In genomic region chr7:76512941-76513816, GRCh38 we compare ENCODE assay signal across 10 cellular contexts. TPM values are rescaled to one million over a fixed set of nuclear protein-coding genes. Genes with fewer than 3 reads are reported as not detected.
DNase-seq lines count a peak whose midpoint lies in the region; ATAC-seq and TF ChIP-seq lines count a peak whose summit lies in the region.
"Had no signal": no experiment of that assay in that cellular context is flagged by ENCODE, and none has a peak within 500 bp of the region (broad histone marks: within the 10 kb centered on the region; RNA-seq: fewer than 3 reads in every experiment).

No MANE protein-coding gene starts in this region.

- no peak overlapping the region for H3K4me2 ChIP-seq in neuronal stem cell (ENCODE audit: insufficient read depth, low read length, poor library complexity, severe bottlenecking)

- no peaks in the 10 kb centered on the region for H3K27me3 Mint-ChIP-seq in HFFc6 (ENCODE audit: insufficient read depth)

- no CpG with 5 or more reads among the region's 21 CpGs for WGBS in neuronal stem cell (ENCODE audit: extremely low coverage in 2 of 2, insufficient read length in 2 of 2, insufficient replicate concordance in 1 of 2), 2 donors

- H2BK5ac ChIP-seq in neuronal stem cell (ENCODE audit: low read length), result peak overlapping the region; percentile 75

- peak overlapping the region; percentile 71 for H3K18ac ChIP-seq in neuronal stem cell (ENCODE audit: low read length)

- peak; percentile 69 for TF ChIP-seq CTCF in HFFc6 (IDR thresholded peaks at IDR 0.05)

- no peak overlapping the region for H3K4me3 ChIP-seq in neuronal stem cell (ENCODE audit: low read length in 2 of 2)
- H3K4me3 ChIP-seq: ascending aorta had no signal

- H3K4ac ChIP-seq in neuronal stem cell (ENCODE audit: low read length), result no peak overlapping the region

- H2AK5ac ChIP-seq in neuronal stem cell (ENCODE audit: low read depth, low read length), result peak overlapping the region; percentile 88

- peak overlapping the region; percentile 46 for H2BK12ac ChIP-seq in neuronal stem cell (ENCODE audit: low read length)

- H3K36me3 ChIP-seq in neuronal stem cell (replicated peaks in 1 of 2; ENCODE audit: control insufficient read depth in 2 of 2, insufficient read depth in 2 of 2, low read length in 2 of 2), result no peaks in the 10 kb centered on the region
- H3K36me3 ChIP-seq: ascending aorta had no signal

- H3K27me3 ChIP-seq in neuronal stem cell (ENCODE audit: control insufficient read depth in 3 of 3, insufficient read depth in 3 of 3, low read depth in 1 of 3, low read length in 3 of 3), result no peaks in the 10 kb centered on the region
- H3K27me3 ChIP-seq: ascending aorta had no signal

- H3K14ac ChIP-seq in neuronal stem cell (ENCODE audit: low read length), result peak overlapping the region; percentile 3

- no peak overlapping the region for H3K4me3 Mint-ChIP-seq in HFFc6

- no peaks in the 10 kb centered on the region for H3K79me1 ChIP-seq in neuronal stem cell (ENCODE audit: low read depth, low read length)

- DNase-seq in D341Med (ENCODE audit: low spot score), result peak; percentile 35
- no peak for DNase-seq in HFFc6
- DNase-seq in cerebellum (ENCODE audit: low spot score), result peak; percentile 0
- no peak for DNase-seq in neuronal stem cell (ENCODE audit: low spot score)
- no peak for DNase-seq in stimulated activated naive CD4-positive, alpha-beta T cell treated with Interleukin-2 at 50 U/mL for 16 hours (lab: John Stamatoyannopoulos, UW)
- DNase-seq in activated CD4-positive, CD25-positive, alpha-beta regulatory T cell (lab: John Stamatoyannopoulos, UW), result no peak
- DNase-seq in LoVo (ENCODE audit: low spot score), result no peak
- DNase-seq: stimulated activated CD4-positive, alpha-beta T cell treated with anti-CD3 and anti-CD28 coated beads, Interleukin-4, amount 100 ng/mL, for 4 hours had no signal

- H3K36me3 Mint-ChIP-seq in HFFc6 (ENCODE audit: low read depth), result no peaks in the 10 kb centered on the region; the same call in 1 of the 2 replicates

- H3K23ac ChIP-seq in neuronal stem cell (ENCODE audit: low read depth, low read length, poor library complexity), result no peak overlapping the region

- no peak for TF ChIP-seq POLR2A in GM18505 (IDR thresholded peaks at IDR 0.05; ENCODE audit: borderline replicate concordance, extremely low read depth, insufficient read depth, insufficient read length)

- H3K9me3 Mint-ChIP-seq in HFFc6, result no peaks in the 10 kb centered on the region

- H4K8ac ChIP-seq in neuronal stem cell (ENCODE audit: low read depth, low read length), result no peak overlapping the region

- H4K91ac ChIP-seq in neuronal stem cell (ENCODE audit: low read depth, low read length, poor library complexity), result no peak overlapping the region

- H2BK15ac ChIP-seq in neuronal stem cell (ENCODE audit: low read length), result peak overlapping the region; percentile 37

- H3K27ac Mint-ChIP-seq in HFFc6, result no peak overlapping the region

- H3K9me3 ChIP-seq in neuronal stem cell (replicated peaks in 1 of 2; ENCODE audit: control insufficient read depth in 2 of 2, insufficient read depth in 1 of 2, low read depth in 1 of 2, low read length in 2 of 2), result no peaks in the 10 kb centered on the region
- H3K9me3 ChIP-seq: ascending aorta had no signal

- peak overlapping the region; percentile 65 for H2AFZ ChIP-seq in neuronal stem cell (ENCODE audit: low read length)

- H3K4me1 ChIP-seq in neuronal stem cell (ENCODE audit: control insufficient read depth in 2 of 2, insufficient read depth in 1 of 2, low read depth in 1 of 2, low read length in 2 of 2), result peaks cover 10 to 17% of the 10 kb centered on the region in 2 donors
- H3K4me1 ChIP-seq: ascending aorta had no signal

- H3K4me1 Mint-ChIP-seq in HFFc6 (ENCODE audit: low read depth), result no peaks in the 10 kb centered on the region

- H2BK120ac ChIP-seq in neuronal stem cell (ENCODE audit: low read depth, low read length), result no peak overlapping the region

- no peak for ATAC-seq in GM18505 (IDR thresholded peaks at IDR 0.05; ENCODE audit: unreplicated experiment)

- H3K9ac ChIP-seq in neuronal stem cell (ENCODE audit: low read depth, low read length, poor library complexity), result no peak overlapping the region

- no peak overlapping the region for H3K27ac ChIP-seq in neuronal stem cell (replicated peaks; ENCODE audit: low read length)
- H3K27ac ChIP-seq: ascending aorta had no signal

RNA-seq across cellular contexts. Expression of gene UPK3B, which starts 2.8 kb away (rescaled TPM):
- under 1 TPM in 1 of 6 experiments, not detected in 5; 0.41 TPM for total RNA-seq in HFFc6 (2021; fragmentation: NEBNext Ultra II Directional; extraction: Animal tissue kit (Norgen Biotek cat#: 25700))
- total RNA-seq in cerebellum, result 2.1 TPM
- polyA plus RNA-seq in neuronal stem cell (2013, experiment 1 of 2), result 0.26 TPM
- 0.17 TPM for polyA plus RNA-seq in neuronal stem cell (2013, experiment 2 of 2)

RNA-seq across cellular contexts. Expression of gene SPDYE16, which starts 29.9 kb away (rescaled TPM):
- total RNA-seq in HFFc6 (2021; fragmentation: NEBNext Ultra II Directional; extraction: Animal tissue kit (Norgen Biotek cat#: 25700)), result under 1 TPM in 1 of 6 experiments, not detected in 5; 0.07 TPM
- 0.27 TPM for total RNA-seq in cerebellum
- 0.01 TPM for polyA plus RNA-seq in neuronal stem cell (2013, experiment 1 of 2)
- polyA plus RNA-seq in neuronal stem cell (2013, experiment 2 of 2), result 0.03 TPM
- total RNA-seq: ascending aorta had no signal

RNA-seq across cellular contexts. Expression of gene DTX2, which starts 51.7 kb away (rescaled TPM):
- total RNA-seq in HFFc6 (2021; fragmentation: NEBNext Ultra II Directional; extraction: Animal tissue kit (Norgen Biotek cat#: 25700)), result 10 to 100 TPM; 11.1 to 15.6 (median 12.9) TPM
- 6.5 TPM for total RNA-seq in cerebellum
- polyA plus RNA-seq in neuronal stem cell (2013, experiment 1 of 2), result 12.1 TPM
- 12.0 TPM for polyA plus RNA-seq in neuronal stem cell (2013, experiment 2 of 2)

Comparison
In these comparisons a context has a peak if more than half of its experiments do, and no peak if none do; other contexts are left out.
1. DNase-seq: peak in D341Med (single experiment) and cerebellum (single experiment); none in HFFc6 (single experiment), neuronal stem cell (single experiment), stimulated activated naive CD4-positive, alpha-beta T cell treated with Interleukin-2 at 50 U/mL for 16 hours (single experiment), activated CD4-positive, CD25-positive, alpha-beta regulatory T cell (0 of 4) and LoVo (single experiment).